ENCODE assay signal across 18 cellular contexts in genomic region chr5:150338546-150338945, GRCh38. TPM values are rescaled to one million over a fixed set of nuclear protein-coding genes. Genes with fewer than 3 reads are reported as not detected.
"Had no signal": no experiment of that assay in that cellular context is flagged by ENCODE, and none has a peak within 500 bp of the region (broad histone marks: within the 10 kb centered on the region; RNA-seq: fewer than 3 reads in every experiment).

No MANE protein-coding gene starts in this region.

- DNase-seq: activated CD4-positive, alpha-beta T cell treated with anti-CD3 and anti-CD28 coated beads for 48 hours; activated CD8-positive, alpha-beta memory T cell treated with anti-CD3 and anti-CD28 coated beads, Interleukin-2, amount 50 U/mL, for 48 hours; activated CD8-positive, alpha-beta T cell treated with anti-CD3 and anti-CD28 coated beads, Interleukin-2, amount 10 ng/mL, durations not matched to agents 7 days and 5 days; activated naive CD4-positive, alpha-beta T cell treated with anti-CD3 and anti-CD28 coated beads for 36 hours; endodermal cell; erythroblast; left cardiac atrium; lower lobe of right lung; natural killer cell; stimulated activated CD4-positive, alpha-beta T cell treated with anti-CD3 and anti-CD28 coated beads, Interleukin-15, amount 100 ng/mL, for 24 hours; stimulated activated CD4-positive, alpha-beta T cell treated with anti-CD3 and anti-CD28 coated beads, Interleukin-4, amount 100 ng/mL, for 24 hours; stimulated activated naive CD8-positive, alpha-beta T cell treated with anti-CD3 and anti-CD28 coated beads, Interleukin-15, amount 100 ng/mL, for 72 hours; T-helper 17 cell; thyroid gland; uterus had no signal

- H3K27me3 ChIP-seq: thyroid gland, uterus had no signal

- ATAC-seq: activated CD8-positive, alpha-beta T cell treated with anti-CD3 and anti-CD28 coated beads, Interleukin-2, amount 10 ng/mL, durations not matched to agents 7 days and 5 days; left cardiac atrium; lower lobe of right lung; natural killer cell; stimulated activated naive CD8-positive, alpha-beta T cell treated with anti-CD3 and anti-CD28 coated beads, Interleukin-15, amount 100 ng/mL, for 72 hours; T-helper 17 cell; WTC11 had no signal

- H3K4me1 ChIP-seq: lower lobe of right lung, thyroid gland, uterus had no signal

- H3K36me3 ChIP-seq: lower lobe of right lung, thyroid gland, uterus had no signal

- H3K9me3 ChIP-seq: lower lobe of right lung, thyroid gland, uterus had no signal

- H3K27ac ChIP-seq: lower lobe of right lung, thyroid gland, uterus had no signal

- H3K4me3 ChIP-seq: lower lobe of right lung, thyroid gland, uterus had no signal

RNA-seq across cellular contexts. Expression of gene ARSI, which starts 35.8 kb away (rescaled TPM):
- total RNA-seq: activated CD8-positive, alpha-beta T cell treated with anti-CD3 and anti-CD28 coated beads, Interleukin-2, amount 10 ng/mL, durations not matched to agents 7 days and 5 days; activated naive CD4-positive, alpha-beta T cell treated with anti-CD3 and anti-CD28 coated beads for 36 hours; activated T-helper 1 cell treated with anti-CD3 and anti-CD28 coated beads, Interleukin-12 subunit alpha, Interleukin-12 subunit beta, Interleukin-2, Interleukin-4 antibody, amounts not matched to agents 30 ng/mL and 10 ng/mL and 1 ng/mL, durations not matched to agents 14 hours and 24 hours and 36 hours; T-helper 17 cell had no signal

RNA-seq across cellular contexts. Expression of gene CAMK2A, which starts 49.0 kb away (rescaled TPM):
- total RNA-seq: activated CD8-positive, alpha-beta T cell treated with anti-CD3 and anti-CD28 coated beads, Interleukin-2, amount 10 ng/mL, durations not matched to agents 7 days and 5 days; activated naive CD4-positive, alpha-beta T cell treated with anti-CD3 and anti-CD28 coated beads for 36 hours; activated T-helper 1 cell treated with anti-CD3 and anti-CD28 coated beads, Interleukin-12 subunit alpha, Interleukin-12 subunit beta, Interleukin-2, Interleukin-4 antibody, amounts not matched to agents 30 ng/mL and 10 ng/mL and 1 ng/mL, durations not matched to agents 14 hours and 24 hours and 36 hours; glomerular endothelial cell; T-helper 17 cell; thyroid gland had no signal
